In genomic region chr1:1349256-1350012, GRCh38 we compare ENCODE assay signal across 8 cellular contexts. TPM values are rescaled to one million over a fixed set of nuclear protein-coding genes. Genes with fewer than 3 reads are reported as not detected.
DNase-seq lines count a peak whose midpoint lies in the region; ATAC-seq, FAIRE-seq and TF ChIP-seq lines count a peak whose summit lies in the region.

Gene DVL1 (minus strand): TSS chr1:1349418. CDS start chr1:1349065, 353 bp downstream.

- peak within 1 kb of the TSS; percentile 63 for H3K27ac Mint-ChIP-seq in activated T-helper 1 cell treated with anti-CD3 and anti-CD28 coated beads, Interleukin-12 subunit alpha, Interleukin-12 subunit beta, Interleukin-2, Interleukin-4 antibody, amounts not matched to agents 30 ng/mL and 10 ng/mL and 1 ng/mL, durations not matched to agents 14 hours and 24 hours and 36 hours
- peak within 1 kb of the TSS in 5 of 9 donors; percentile 34 to 76 (median 56) for H3K27ac Mint-ChIP-seq in naive thymus-derived CD4-positive, alpha-beta T cell

- DNase-seq in GM12892 (ENCODE audit: insufficient read length) (peak; percentile 93), NT2/D1 (ENCODE audit: low read depth, low spot score) (no peak), fibroblast of gingiva (ENCODE audit: low read depth) (peak; percentile 77)
- DNase-seq in activated T-helper 1 cell treated with anti-CD3 and anti-CD28 coated beads, Interleukin-12 subunit alpha, Interleukin-12 subunit beta, Interleukin-2, Interleukin-4 antibody, amounts not matched to agents 30 ng/mL and 10 ng/mL and 1 ng/mL, durations not matched to agents 14 hours and 24 hours and 36 hours (ENCODE audit: low spot score), result peak; percentile 56
- DNase-seq in naive thymus-derived CD4-positive, alpha-beta T cell, result peak; percentile 51 to 86 (median 78)
- DNase-seq in stimulated activated naive CD8-positive, alpha-beta T cell treated with anti-CD3 and anti-CD28 coated beads, Interleukin-15, Interleukin-2, amounts not matched to agents 100 U/mL and 50 U/mL, for 24 hours, result peak; percentile 82

- H3K9me3 ChIP-seq in NT2/D1 (ENCODE audit: insufficient read depth, low read length), result no peaks in the 10 kb centered on the region
- H3K9me3 ChIP-seq in naive thymus-derived CD4-positive, alpha-beta T cell (ENCODE audit: control insufficient read depth in 2 of 3, low read length in 3 of 3), result no peaks in the 10 kb centered on the region

- H3K4me3 Mint-ChIP-seq in activated T-helper 1 cell treated with anti-CD3 and anti-CD28 coated beads, Interleukin-12 subunit alpha, Interleukin-12 subunit beta, Interleukin-2, Interleukin-4 antibody, amounts not matched to agents 30 ng/mL and 10 ng/mL and 1 ng/mL, durations not matched to agents 14 hours and 24 hours and 36 hours, result peak within 1 kb of the TSS; percentile 82
- peak within 1 kb of the TSS; percentile 40 to 85 (median 76) for H3K4me3 Mint-ChIP-seq in naive thymus-derived CD4-positive, alpha-beta T cell

- peaks cover 22% of the 10 kb centered on the region for H3K27me3 Mint-ChIP-seq in activated T-helper 1 cell treated with anti-CD3 and anti-CD28 coated beads, Interleukin-12 subunit alpha, Interleukin-12 subunit beta, Interleukin-2, Interleukin-4 antibody, amounts not matched to agents 30 ng/mL and 10 ng/mL and 1 ng/mL, durations not matched to agents 14 hours and 24 hours and 36 hours (ENCODE audit: insufficient read depth)
- peaks cover 0 to 24% (median 9%) of the 10 kb centered on the region in 5 donors for H3K27me3 Mint-ChIP-seq in naive thymus-derived CD4-positive, alpha-beta T cell

- H3K27me3 ChIP-seq in NT2/D1 (ENCODE audit: insufficient read depth, insufficient read length), result no peaks in the 10 kb centered on the region
- H3K27me3 ChIP-seq in naive thymus-derived CD4-positive, alpha-beta T cell (ENCODE audit: control insufficient read depth in 2 of 2, insufficient read depth in 2 of 2, low read length in 2 of 2), result peaks cover 0 to 6% of the 10 kb centered on the region in 2 donors

- peak within 1 kb of the TSS; percentile 88 for H3K27ac ChIP-seq in 22Rv1
- peak within 1 kb of the TSS; percentile 92 for H3K27ac ChIP-seq in naive thymus-derived CD4-positive, alpha-beta T cell (ENCODE audit: low read depth, low read length)

- POLR2A ChIA-PET in naive thymus-derived CD4-positive, alpha-beta T cell (lab: Charles Lee), result interaction anchor here (2.2 kb wide), 1 partner anchor 26 kb away, joined by 15 read pairs; the partner anchor contains the start of gene AURKAIP1

- peaks cover 19% of the 10 kb centered on the region for H3K4me1 Mint-ChIP-seq in activated T-helper 1 cell treated with anti-CD3 and anti-CD28 coated beads, Interleukin-12 subunit alpha, Interleukin-12 subunit beta, Interleukin-2, Interleukin-4 antibody, amounts not matched to agents 30 ng/mL and 10 ng/mL and 1 ng/mL, durations not matched to agents 14 hours and 24 hours and 36 hours (ENCODE audit: low read depth)
- H3K4me1 Mint-ChIP-seq in naive thymus-derived CD4-positive, alpha-beta T cell, result peaks cover 13 to 34% (median 29%) of the 10 kb centered on the region in 7 donors

- no peaks in the 10 kb centered on the region for H3K9me3 Mint-ChIP-seq in activated T-helper 1 cell treated with anti-CD3 and anti-CD28 coated beads, Interleukin-12 subunit alpha, Interleukin-12 subunit beta, Interleukin-2, Interleukin-4 antibody, amounts not matched to agents 30 ng/mL and 10 ng/mL and 1 ng/mL, durations not matched to agents 14 hours and 24 hours and 36 hours
- H3K9me3 Mint-ChIP-seq in naive thymus-derived CD4-positive, alpha-beta T cell, result peaks cover 0 to 3% (median 0%) of the 10 kb centered on the region in 11 donors

- ATAC-seq in HG02981 (IDR thresholded peaks at IDR 0.05; ENCODE audit: unreplicated experiment), result peak; percentile 64
- peak; percentile 94 for ATAC-seq in naive thymus-derived CD4-positive, alpha-beta T cell
- ATAC-seq in stimulated activated naive CD8-positive, alpha-beta T cell treated with anti-CD3 and anti-CD28 coated beads, Interleukin-15, Interleukin-2, amounts not matched to agents 100 U/mL and 50 U/mL, for 24 hours, result peak; percentile 74

- H3K4me1 ChIP-seq in NT2/D1 (ENCODE audit: insufficient read depth, insufficient read length), result peaks cover 15% of the 10 kb centered on the region
- H3K4me1 ChIP-seq in naive thymus-derived CD4-positive, alpha-beta T cell (ENCODE audit: control insufficient read depth in 2 of 2, insufficient read depth in 2 of 2, low read length in 2 of 2), result peaks cover 0 to 19% of the 10 kb centered on the region in 2 donors

- TF ChIP-seq POLR2A in GM12892 (IDR thresholded peaks at IDR 0.05; ENCODE audit: low read depth, low read length), result peak; percentile 57; the same call in 1 of the 2 replicates

- peak within 1 kb of the TSS; percentile 93 for H3K9ac ChIP-seq in NT2/D1 (ENCODE audit: insufficient read length, low read depth)

- no peaks in the 10 kb centered on the region for H3K36me3 Mint-ChIP-seq in activated T-helper 1 cell treated with anti-CD3 and anti-CD28 coated beads, Interleukin-12 subunit alpha, Interleukin-12 subunit beta, Interleukin-2, Interleukin-4 antibody, amounts not matched to agents 30 ng/mL and 10 ng/mL and 1 ng/mL, durations not matched to agents 14 hours and 24 hours and 36 hours (ENCODE audit: low read depth)
- H3K36me3 Mint-ChIP-seq in naive thymus-derived CD4-positive, alpha-beta T cell, result peaks cover 0 to 2% (median 0%) of the 10 kb centered on the region in 5 donors

- CTCF ChIA-PET in naive thymus-derived CD4-positive, alpha-beta T cell (lab: Charles Lee), result no interaction called here

- H3K36me3 ChIP-seq in NT2/D1 (ENCODE audit: insufficient read depth, insufficient read length, low read length), result peaks cover 24% of the 10 kb centered on the region
- no peaks in the 10 kb centered on the region for H3K36me3 ChIP-seq in naive thymus-derived CD4-positive, alpha-beta T cell (ENCODE audit: control insufficient read depth in 2 of 3, insufficient read depth in 3 of 3, low read length in 3 of 3)

- peak; percentile 70 for FAIRE-seq in GM12892 (lab: Jason Lieb, UNC)

- peak; percentile 75 for TF ChIP-seq CTCF in 22Rv1 (IDR thresholded peaks at IDR 0.05)

- peak within 1 kb of the TSS; percentile 66 for H3K4me3 ChIP-seq in NT2/D1 (ENCODE audit: insufficient read length, low read depth)
- peak within 1 kb of the TSS; percentile 56 for H3K4me3 ChIP-seq in naive thymus-derived CD4-positive, alpha-beta T cell (ENCODE audit: low read length)

- intact Hi-C loops in activated T-helper 1 cell treated with anti-CD3 and anti-CD28 coated beads, Interleukin-12 subunit alpha, Interleukin-12 subunit beta, Interleukin-2, Interleukin-4 antibody, amounts not matched to agents 30 ng/mL and 10 ng/mL and 1 ng/mL, durations not matched to agents 14 hours and 24 hours and 36 hours (cut with micrococcal nuclease), result loop anchor here (1.0 to 2.0 kb wide), 2 partner anchors 25 to 50 kb away; partner anchors contain the start of genes AURKAIP1 and CCNL2
- intact Hi-C loops in naive thymus-derived CD4-positive, alpha-beta T cell (cut with micrococcal nuclease), result loop anchor here (1.0 kb wide), 6 partner anchors 22 to 92 kb away; partner anchors contain the start of genes CPTP (in 1 of the 2), INTS11 (in 1 of the 2) and PUSL1 (in 1 of the 2)

RNA-seq across cellular contexts. Expression of gene DVL1, which starts in this region (rescaled TPM):
- 5.8 TPM for polyA plus RNA-seq in GM12892 (2012; ENCODE audit: missing spikeins)
- total RNA-seq in activated T-helper 1 cell treated with anti-CD3 and anti-CD28 coated beads, Interleukin-12 subunit alpha, Interleukin-12 subunit beta, Interleukin-2, Interleukin-4 antibody, amounts not matched to agents 30 ng/mL and 10 ng/mL and 1 ng/mL, durations not matched to agents 14 hours and 24 hours and 36 hours, result 66.5 and 72.2 TPM in 2 replicates
- 10 to 100 TPM; 40.2 to 54.9 (median 45.9) TPM for total RNA-seq in naive thymus-derived CD4-positive, alpha-beta T cell
- 1 to 10 TPM in 1 of 2 donors, under 1 TPM in 1; 0.78 to 1.1 TPM for polyA plus RNA-seq in naive thymus-derived CD4-positive, alpha-beta T cell
